9 cellular contexts compared by ENCODE assay signal in genomic region chr10:46283217-46283944, GRCh38. TPM values are rescaled to one million over a fixed set of nuclear protein-coding genes. Genes with fewer than 3 reads are reported as not detected.
A peak's percentile ranks its signal among the peaks of the same experiment; 100 is the strongest.
DNase-seq lines count a peak whose midpoint lies in the region; ATAC-seq and TF ChIP-seq lines count a peak whose summit lies in the region.
"Had no signal": no experiment of that assay in that cellular context is flagged by ENCODE, and none has a peak within 500 bp of the region (broad histone marks: within the 10 kb centered on the region; RNA-seq: fewer than 3 reads in every experiment).

No MANE protein-coding gene starts in this region.

- ATAC-seq in HG02759 (IDR thresholded peaks at IDR 0.05; ENCODE audit: unreplicated experiment), result no peak

- no peaks in the 10 kb centered on the region for H3K9me2 ChIP-seq in SU-DHL-6 (replicated peaks; ENCODE audit: insufficient read depth, low read length)

- H3K79me2 ChIP-seq in SU-DHL-6 (ENCODE audit: insufficient read depth, low read length), result no peaks in the 10 kb centered on the region

- intact Hi-C loops in esophagus squamous epithelium (cut with DNase I), result loop anchor here (5.0 kb wide), 1 partner anchor 1099 kb away; the partner anchor contains the start of gene ZNF488
- intact Hi-C loops in prostate gland (cut with DNase I), result no loop called here

- H3K4me1 ChIP-seq in esophagus squamous epithelium (peaks cover 18 to 32% (median 21%) of the 10 kb centered on the region in 3 donors), prostate gland (replicated peaks) (no peaks in the 10 kb centered on the region)

- TF ChIP-seq POLR2A in esophagus squamous epithelium (IDR thresholded peaks at IDR 0.05) (no peak), prostate gland (IDR thresholded peaks at IDR 0.05) (no peak)

- H2AFZ ChIP-seq in SU-DHL-6 (ENCODE audit: low read depth, low read length, severe bottlenecking), result peak overlapping the region; percentile 83

- no peaks in the 10 kb centered on the region for H3K36me3 ChIP-seq in SU-DHL-6 (ENCODE audit: low read length)
- H3K36me3 ChIP-seq in esophagus squamous epithelium, result no peaks in the 10 kb centered on the region
- H3K36me3 ChIP-seq in prostate gland, result no peaks in the 10 kb centered on the region

- no peak overlapping the region for H3K27ac ChIP-seq in SU-DHL-6 (ENCODE audit: low read depth, low read length)
- peak overlapping the region in 1 of 4 donors; percentile 88 for H3K27ac ChIP-seq in esophagus squamous epithelium
- H3K27ac ChIP-seq in prostate gland, result no peak overlapping the region

- WGBS in esophagus squamous epithelium, 2 donors, result 29 to 49% methylated on average over 4 of the region's 14 CpGs
- 33% methylated on average over 9 of the region's 14 CpGs for WGBS in prostate gland

- no peak for TF ChIP-seq CTCF in GM12875 (IDR thresholded peaks at IDR 0.05; ENCODE audit: borderline replicate concordance, insufficient read depth, low read depth, low read length)
- TF ChIP-seq CTCF in SU-DHL-6 (IDR thresholded peaks at IDR 0.05; ENCODE audit: insufficient read depth, low read length, poor library complexity, severe bottlenecking), result no peak
- no peak for TF ChIP-seq CTCF in esophagus squamous epithelium (IDR thresholded peaks at IDR 0.05)
- TF ChIP-seq CTCF in prostate gland (IDR thresholded peaks at IDR 0.05), result peak in 1 of 4 experiments; percentile 13

- H3K9me3 ChIP-seq in SU-DHL-6 (ENCODE audit: insufficient read depth, low read length), result no peaks in the 10 kb centered on the region
- H3K9me3 ChIP-seq in esophagus squamous epithelium, result no peaks in the 10 kb centered on the region
- no peaks in the 10 kb centered on the region for H3K9me3 ChIP-seq in prostate gland

- H3F3A ChIP-seq in SU-DHL-6 (ENCODE audit: insufficient read depth), result 0 out of 2 replicates have a peak, but pooled peaks cover 3% of the 10 kb centered on the region

- H3K27me3 ChIP-seq in SU-DHL-6 (ENCODE audit: low read length), result no peaks in the 10 kb centered on the region
- H3K27me3 ChIP-seq in esophagus squamous epithelium, result peaks cover 0 to 7% (median 0%) of the 10 kb centered on the region in 4 donors
- no peaks in the 10 kb centered on the region for H3K27me3 ChIP-seq in prostate gland (replicated peaks; ENCODE audit: insufficient read depth)

- no peak overlapping the region for H3K4me2 ChIP-seq in SU-DHL-6 (ENCODE audit: low read depth, low read length, poor library complexity, severe bottlenecking)

- no peak for DNase-seq in esophagus squamous epithelium (lab: John Stamatoyannopoulos, UW)
- no peak for DNase-seq in prostate gland (ENCODE audit: low spot score)
- no peak for DNase-seq in NK-92 (lab: John Stamatoyannopoulos, UW; ENCODE audit: unreplicated experiment)
- DNase-seq in 8988T, result no peak
- DNase-seq in stimulated activated CD4-positive, alpha-beta T cell treated with anti-CD3 and anti-CD28 coated beads, Interleukin-1b, Interleukin-23, amount 100 ng/mL, for 48 hours, result no peak

- H3K9ac ChIP-seq in SU-DHL-6 (ENCODE audit: low read length), result no peak overlapping the region

- no peaks in the 10 kb centered on the region for H4K20me1 ChIP-seq in SU-DHL-6 (ENCODE audit: low read depth, low read length)

- H3K4me3 ChIP-seq in GM12875 (ENCODE audit: low read depth, low read length) (peak overlapping the region; percentile 49), SU-DHL-6 (ENCODE audit: insufficient read depth, low read length, poor library complexity, severe bottlenecking) (no peak overlapping the region), esophagus squamous epithelium (peak overlapping the region; percentile 22 to 69 (median 46)), prostate gland (peak overlapping the region; percentile 41 to 61)

RNA-seq across cellular contexts. Expression of gene ANTXRL, which starts 3.4 kb away (rescaled TPM):
- total RNA-seq in esophagus squamous epithelium, result not detected
- total RNA-seq in prostate gland, result 1 to 10 TPM in 1 of 2 donors, not detected in 1; 3.4 TPM
- total RNA-seq: lung microvascular endothelial cell had no signal
